ENCODE assay signal across 17 cellular contexts in genomic region chr18:74507927-74508326, GRCh38. TPM values are rescaled to one million over a fixed set of nuclear protein-coding genes. Genes with fewer than 3 reads are reported as not detected.
"Had no signal": no experiment of that assay in that cellular context is flagged by ENCODE, and none has a peak within 500 bp of the region (broad histone marks: within the 10 kb centered on the region; RNA-seq: fewer than 3 reads in every experiment).

No MANE protein-coding gene starts in this region.

- H3K4me3 ChIP-seq: cardiac muscle cell, psoas muscle, right lobe of liver had no signal

- H3K27me3 ChIP-seq: cardiac muscle cell, right lobe of liver had no signal

- H3K9me3 ChIP-seq: psoas muscle, right lobe of liver had no signal

- ATAC-seq: naive thymus-derived CD4-positive, alpha-beta T cell; psoas muscle had no signal

- DNase-seq: activated CD4-positive, alpha-beta T cell treated with anti-CD3 and anti-CD28 coated beads, Interleukin-2, amount 10 ng/mL, durations not matched to agents 24 days and 14 days; activated effector memory CD4-positive, alpha-beta T cell treated with Interleukin-2 at 50 U/mL for 16 hours; activated naive CD8-positive, alpha-beta T cell treated with anti-CD3 and anti-CD28 coated beads, Interleukin-2, amount 10 ng/mL, durations not matched to agents 7 days and 5 days; cortex of kidney; naive thymus-derived CD4-positive, alpha-beta T cell; psoas muscle; right lobe of liver; SHP77 treated with DMSO at 0.1 percent for 48 hours; stimulated activated CD4-positive, alpha-beta T cell treated with anti-CD3 and anti-CD28 coated beads, Interleukin-2, amount 100 ng/mL, for 24 hours had no signal

- H3K27ac Mint-ChIP-seq: stimulated activated naive CD8-positive, alpha-beta T cell treated with anti-CD3 and anti-CD28 coated beads, Interleukin-15, Interleukin-2, amounts not matched to agents 100 ng/mL and 50 ng/mL, for 24 hours; T-helper 1 cell treated with Interleukin-12 subunit alpha and Interleukin-12 subunit beta and Interleukin-4 antibody, amounts not matched to agents 30 μg/mL and 1 μg/mL, for 36 hours had no signal

- H3K9me3 Mint-ChIP-seq: activated CD4-positive, alpha-beta T cell treated with anti-CD3 and anti-CD28 coated beads, Interleukin-2, amount 10 ng/mL, durations not matched to agents 24 days and 14 days; activated naive CD8-positive, alpha-beta T cell treated with anti-CD3 and anti-CD28 coated beads, Interleukin-2, amount 10 ng/mL, durations not matched to agents 7 days and 5 days; naive thymus-derived CD4-positive, alpha-beta T cell; stimulated activated naive CD8-positive, alpha-beta T cell treated with anti-CD3 and anti-CD28 coated beads, Interleukin-15, Interleukin-2, amounts not matched to agents 100 ng/mL and 50 ng/mL, for 24 hours; T-helper 1 cell treated with Interleukin-12 subunit alpha and Interleukin-12 subunit beta and Interleukin-4 antibody, amounts not matched to agents 30 μg/mL and 1 μg/mL, for 36 hours had no signal

- H3K4me3 Mint-ChIP-seq: activated CD4-positive, alpha-beta T cell treated with anti-CD3 and anti-CD28 coated beads, Interleukin-2, amount 10 ng/mL, durations not matched to agents 24 days and 14 days; activated naive CD8-positive, alpha-beta T cell treated with anti-CD3 and anti-CD28 coated beads, Interleukin-2, amount 10 ng/mL, durations not matched to agents 7 days and 5 days; naive thymus-derived CD4-positive, alpha-beta T cell; stimulated activated naive CD8-positive, alpha-beta T cell treated with anti-CD3 and anti-CD28 coated beads, Interleukin-15, Interleukin-2, amounts not matched to agents 100 ng/mL and 50 ng/mL, for 24 hours; T-helper 1 cell treated with Interleukin-12 subunit alpha and Interleukin-12 subunit beta and Interleukin-4 antibody, amounts not matched to agents 30 μg/mL and 1 μg/mL, for 36 hours had no signal

- H3K27me3 Mint-ChIP-seq: activated CD4-positive, alpha-beta T cell treated with anti-CD3 and anti-CD28 coated beads, Interleukin-2, amount 10 ng/mL, durations not matched to agents 24 days and 14 days; activated naive CD8-positive, alpha-beta T cell treated with anti-CD3 and anti-CD28 coated beads, Interleukin-2, amount 10 ng/mL, durations not matched to agents 7 days and 5 days; naive thymus-derived CD4-positive, alpha-beta T cell; stimulated activated naive CD8-positive, alpha-beta T cell treated with anti-CD3 and anti-CD28 coated beads, Interleukin-15, Interleukin-2, amounts not matched to agents 100 ng/mL and 50 ng/mL, for 24 hours had no signal

- H3K27ac ChIP-seq: psoas muscle, right lobe of liver had no signal

- H3K4me1 ChIP-seq: psoas muscle had no signal

RNA-seq across cellular contexts. Expression of gene CNDP1, which starts 26.4 kb away (rescaled TPM):
- total RNA-seq: activated CD4-positive, alpha-beta T cell treated with anti-CD3 and anti-CD28 coated beads, Interleukin-2, amount 10 ng/mL, durations not matched to agents 24 days and 14 days; activated naive CD8-positive, alpha-beta T cell treated with anti-CD3 and anti-CD28 coated beads, Interleukin-2, amount 10 ng/mL, durations not matched to agents 7 days and 5 days; astrocyte; cardiac muscle cell; left colon; lung microvascular endothelial cell; mononuclear cell; omental fat pad; psoas muscle had no signal
- polyA plus RNA-seq: cardiac muscle cell had no signal

RNA-seq across cellular contexts. Expression of gene DIPK1C, which starts 50.8 kb away (rescaled TPM):
- total RNA-seq: activated CD4-positive, alpha-beta T cell treated with anti-CD3 and anti-CD28 coated beads, Interleukin-2, amount 10 ng/mL, durations not matched to agents 24 days and 14 days; activated naive CD8-positive, alpha-beta T cell treated with anti-CD3 and anti-CD28 coated beads, Interleukin-2, amount 10 ng/mL, durations not matched to agents 7 days and 5 days; astrocyte; cardiac muscle cell; lung microvascular endothelial cell; mononuclear cell; naive thymus-derived CD4-positive, alpha-beta T cell had no signal
- polyA plus RNA-seq: cardiac muscle cell; naive thymus-derived CD4-positive, alpha-beta T cell had no signal
